1 cellular context compared by ENCODE assay signal in the genomic region with DNA sequence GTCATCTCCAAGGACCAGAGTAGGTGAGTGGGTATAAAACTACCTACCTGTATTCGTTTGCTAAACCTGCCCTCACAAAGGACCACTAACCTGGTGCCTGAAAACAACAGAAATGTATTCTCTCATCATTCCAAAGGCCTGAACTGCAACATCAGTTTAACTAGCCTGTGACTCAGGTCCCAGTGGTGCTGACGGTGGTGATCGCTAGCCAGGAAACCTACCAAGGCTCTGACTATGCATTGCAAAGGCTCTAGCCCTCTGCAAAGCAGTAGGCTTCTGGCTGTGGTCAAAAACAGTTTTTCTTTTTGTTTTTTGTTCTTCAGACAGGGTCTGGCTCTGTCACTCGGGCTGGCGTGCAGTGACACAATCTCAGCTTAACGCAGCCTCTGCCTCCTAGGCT.
TF ChIP-seq lines count a peak whose summit lies in the region.

No MANE protein-coding gene starts in this region.

TF ChIP-seq in IMR-90, 13 proteins besides CTCF, POLR2A, EP300 and RAD21 (continued from another document):
- TF ChIP-seq, protein P1, sequence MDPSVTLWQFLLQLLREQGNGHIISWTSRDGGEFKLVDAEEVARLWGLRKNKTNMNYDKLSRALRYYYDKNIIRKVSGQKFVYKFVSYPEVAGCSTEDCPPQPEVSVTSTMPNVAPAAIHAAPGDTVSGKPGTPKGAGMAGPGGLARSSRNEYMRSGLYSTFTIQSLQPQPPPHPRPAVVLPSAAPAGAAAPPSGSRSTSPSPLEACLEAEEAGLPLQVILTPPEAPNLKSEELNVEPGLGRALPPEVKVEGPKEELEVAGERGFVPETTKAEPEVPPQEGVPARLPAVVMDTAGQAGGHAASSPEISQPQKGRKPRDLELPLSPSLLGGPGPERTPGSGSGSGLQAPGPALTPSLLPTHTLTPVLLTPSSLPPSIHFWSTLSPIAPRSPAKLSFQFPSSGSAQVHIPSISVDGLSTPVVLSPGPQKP (IDR thresholded peaks at IDR 0.05; ENCODE audit: borderline replicate concordance, low read depth, low read length), result no peak
